8 cellular contexts compared by ENCODE assay signal in the genomic region with DNA sequence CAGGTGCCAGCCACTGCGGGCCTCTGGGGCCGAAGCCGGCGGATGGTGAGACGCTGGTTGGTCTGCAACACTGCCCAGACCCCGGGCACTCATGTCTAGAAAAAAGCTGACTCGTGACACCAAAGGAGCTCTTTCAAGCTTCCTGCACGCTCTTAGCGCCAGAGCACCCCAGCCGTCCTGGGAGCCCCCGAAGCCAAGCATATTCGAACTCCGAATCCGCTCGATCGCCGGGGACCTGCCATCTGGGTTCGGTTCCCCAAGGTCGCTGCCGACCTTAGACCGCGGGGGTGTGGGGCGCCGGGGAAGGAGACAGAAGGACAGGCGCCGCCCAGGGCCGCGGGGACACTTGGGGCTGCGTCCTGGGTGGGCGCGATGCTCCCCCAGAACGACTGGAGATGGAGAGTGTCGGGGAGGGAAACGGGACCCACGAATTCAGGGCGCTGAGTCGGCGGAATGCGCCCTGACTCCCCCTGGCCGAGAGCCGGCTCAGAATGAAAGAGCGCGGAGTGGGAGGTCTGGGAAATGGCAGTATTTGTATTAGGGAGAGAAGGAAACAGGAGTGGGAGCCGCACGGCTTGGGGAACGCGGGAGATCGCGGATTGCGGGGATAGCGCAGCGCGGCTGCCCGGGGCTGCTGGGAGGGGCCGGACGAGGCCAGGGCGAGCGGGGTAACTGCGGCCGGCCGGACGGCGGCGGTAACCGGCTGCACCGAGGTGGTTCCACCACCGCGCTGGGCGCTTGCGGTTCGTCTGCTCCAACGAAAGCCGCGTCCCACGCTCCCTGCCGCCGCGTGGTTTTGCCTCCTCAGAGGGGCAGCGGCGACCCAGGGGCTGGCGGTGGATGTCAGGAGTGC. TPM values are rescaled to one million over a fixed set of nuclear protein-coding genes. Genes with fewer than 3 reads are reported as not detected.
A peak's percentile ranks its signal among the peaks of the same experiment; 100 is the strongest.
DNase-seq lines count a peak whose midpoint lies in the region; ATAC-seq and TF ChIP-seq lines count a peak whose summit lies in the region.

No MANE protein-coding gene starts in this region.

- 2 to 3% methylated on average over 81 of the region's 81 CpGs for WGBS in sigmoid colon, 2 donors

- intact Hi-C loops in sigmoid colon (cut with DNase I): loop anchor here (10.0 kb wide), 1 partner anchor 49 kb away; no protein-coding TSS in a partner anchor

- no peak for TF ChIP-seq EP300 in sigmoid colon (IDR thresholded peaks at IDR 0.05)

- in situ Hi-C loops in astrocyte of the cerebellum (cut with HindIII; ENCODE audit: low sequenced_read_pairs): no loop called here

- ATAC-seq in HG03439 (IDR thresholded peaks at IDR 0.05; ENCODE audit: unreplicated experiment): peak; percentile 54
- no peak for ATAC-seq in GM21737 (IDR thresholded peaks at IDR 0.05; ENCODE audit: unreplicated experiment)

- H3K4me3 ChIP-seq in astrocyte of the cerebellum (ENCODE audit: low read depth, low read length): peak overlapping the region; percentile 46
- H3K4me3 ChIP-seq in sigmoid colon: peak overlapping the region; percentile 35 to 73 (median 64)

- peak; percentile 19 for DNase-seq in activated CD4-positive, alpha-beta T cell treated with anti-CD3 and anti-CD28 coated beads for 48 hours
- DNase-seq in activated CD4-positive, alpha-beta T cell treated with anti-CD3 and anti-CD28 coated beads, Interleukin-2, amount 50 U/mL, for 48 hours: no peak
- DNase-seq in astrocyte of the cerebellum (ENCODE audit: low read depth): no peak
- DNase-seq in hypothalamus (lab: John Stamatoyannopoulos, UW): peak in 26 of 51 donors; percentile 7 to 67 (median 22)
- DNase-seq in sigmoid colon: no peak
- DNase-seq in HCEC 1CT: no peak

- peak overlapping the region; percentile 0 to 66 (median 40) for H3K27ac ChIP-seq in sigmoid colon

- H3K9me3 ChIP-seq in sigmoid colon: no peaks in the 10 kb centered on the region

- no peak for TF ChIP-seq POLR2A in sigmoid colon (IDR thresholded peaks at IDR 0.05)

- H3K27me3 ChIP-seq in sigmoid colon: no peaks in the 10 kb centered on the region

- peak; percentile 25 for TF ChIP-seq CTCF in astrocyte of the cerebellum (IDR thresholded peaks at IDR 0.05; ENCODE audit: low read depth, low read length, missing control alignments)
- TF ChIP-seq CTCF in sigmoid colon (IDR thresholded peaks at IDR 0.05): peak in 2 of 4 experiments; percentile 12 to 13

- H3K4me1 ChIP-seq in sigmoid colon: peaks cover 0 to 56% (median 49%) of the 10 kb centered on the region in 4 donors

- no peaks in the 10 kb centered on the region for H3K36me3 ChIP-seq in sigmoid colon

RNA-seq across cellular contexts. Expression of a gene that starts 20.1 kb away (rescaled TPM):
- total RNA-seq in sigmoid colon: 100 to 1,000 TPM in 1 of 4 donors, 10 to 100 TPM in 3; 77.0 to 108 (median 92.1) TPM
- polyA plus RNA-seq in sigmoid colon: 10 to 100 TPM in 2 of 3 donors, 1 to 10 TPM in 1; 6.0 to 42.2 (median 11.4) TPM

RNA-seq across cellular contexts. Expression of a gene that starts 25.7 kb away (rescaled TPM):
- total RNA-seq in sigmoid colon: 10 to 100 TPM in 3 of 4 donors, 1 to 10 TPM in 1; 8.1 to 21.3 (median 11.4) TPM
- 100 to 1,000 TPM in 2 of 3 donors, 10 to 100 TPM in 1; 85.8 to 261 (median 169) TPM for polyA plus RNA-seq in sigmoid colon

Comparison
In these comparisons a context has a peak if more than half of its experiments do, and no peak if none do; other contexts are left out.
1. DNase-seq: peak in activated CD4-positive, alpha-beta T cell treated with anti-CD3 and anti-CD28 coated beads for 48 hours (single experiment) and hypothalamus (26 of 51); none in activated CD4-positive, alpha-beta T cell treated with anti-CD3 and anti-CD28 coated beads, Interleukin-2, amount 50 U/mL, for 48 hours (0 of 2), astrocyte of the cerebellum (single experiment), sigmoid colon (single experiment) and HCEC 1CT (single experiment).